Comparison of ENCODE assay signal across 34 cellular contexts in genomic region chr11:120793150-120793549, GRCh38.
"Had no signal": no experiment of that assay in that cellular context is flagged by ENCODE, and none has a peak within 500 bp of the region (broad histone marks: within the 10 kb centered on the region; RNA-seq: fewer than 3 reads in every experiment).

No MANE protein-coding gene starts in this region.

- H3K9me3 ChIP-seq: MG63 had no signal

- H3K27ac ChIP-seq: KMS-11 had no signal

- H3K4me3 ChIP-seq: MG63 had no signal

- H3K36me3 ChIP-seq: MG63 had no signal

- H3K4me2 ChIP-seq: KMS-11 had no signal

- DNase-seq: Karpas-422, Kasumi-1, KG1, MG63, MM.1S, MV-4-11, NCI-H1048, NCI-H1092, NCI-H1092 treated with DMSO at 0.1 percent for 48 hours, NCI-H1105, NCI-H1105 treated with DMSO at 0.1 percent for 48 hours, NCI-H1417, NCI-H1417 treated with DMSO at 0.1 percent for 48 hours, NCI-H1436, NCI-H1436 treated with DMSO at 0.1 percent for 48 hours, NCI-H146, NCI-H1694, NCI-H1694 treated with DMSO at 0.1 percent for 48 hours, NCI-H187, NCI-H187 treated with DMSO at 0.1 percent for 48 hours, NCI-H1930, NCI-H2029, NCI-H2029 treated with DMSO at 0.1 percent for 48 hours, NCI-H2081, NCI-H2081 treated with DMSO at 0.1 percent for 48 hours, NCI-H2107, NCI-H2171, NCI-H2171 treated with DMSO at 0.1 percent for 48 hours, NCI-H2227 treated with DMSO at 0.1 percent for 48 hours, NCI-H226, NCI-H345, NCI-H446, NCI-H446 treated with DMSO at 0.1 percent for 48 hours had no signal
